ENCODE assay signal across 9 cellular contexts in the genomic region with DNA sequence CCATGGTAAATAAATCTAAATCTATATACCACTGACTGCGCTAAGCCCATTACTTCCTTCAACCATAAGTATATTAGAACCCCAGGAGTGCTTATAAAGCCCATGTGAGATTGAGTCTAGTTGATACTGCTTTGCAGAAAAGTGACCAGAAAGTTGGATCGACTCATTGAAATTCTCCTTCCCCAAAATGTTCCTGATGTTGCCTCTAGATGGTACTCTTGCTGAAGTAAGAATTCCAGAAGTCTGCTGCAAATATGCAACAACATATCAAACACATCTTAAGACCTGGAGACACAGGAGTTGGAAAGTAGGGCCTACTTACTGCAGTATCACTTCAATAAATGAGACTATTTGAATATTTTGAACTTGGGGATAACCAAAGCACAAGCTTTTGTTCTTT.
A peak's percentile ranks its signal among the peaks of the same experiment; 100 is the strongest.
DNase-seq lines count a peak whose midpoint lies in the region; ATAC-seq, FAIRE-seq and TF ChIP-seq lines count a peak whose summit lies in the region.
"Had no signal": no experiment of that assay in that cellular context is flagged by ENCODE, and none has a peak within 500 bp of the region (broad histone marks: within the 10 kb centered on the region; RNA-seq: fewer than 3 reads in every experiment).

No MANE protein-coding gene starts in this region.

- no peaks in the 10 kb centered on the region for H4K20me1 ChIP-seq in H1 (replicated peaks in 1 of 2; ENCODE audit: control insufficient read depth in 1 of 2, insufficient read depth in 2 of 2, low read length in 2 of 2)

- H3K23ac ChIP-seq in H1 (ENCODE audit: insufficient read length): no peak overlapping the region

- H3K36me3 ChIP-seq in H1 (ENCODE audit: control insufficient read depth in 2 of 4, insufficient read depth in 4 of 4, low read length in 3 of 4): no peaks in the 10 kb centered on the region

- H3K23me2 ChIP-seq in H1 (ENCODE audit: low read depth, low read length): no peaks in the 10 kb centered on the region

- H3K27me3 ChIP-seq in H1 (replicated peaks in 1 of 4; ENCODE audit: control insufficient read depth in 3 of 4, extremely low read depth in 1 of 4, insufficient read depth in 3 of 4, low read length in 3 of 4): no peaks in the 10 kb centered on the region

- no peaks in the 10 kb centered on the region for H3K36me3 Mint-ChIP-seq in neural crest cell (ENCODE audit: low read depth)

- H3K27ac ChIP-seq in H1 (ENCODE audit: low read depth, low read length): no peak overlapping the region

- H3K4me2 ChIP-seq in H1 (ENCODE audit: insufficient read depth in 1 of 2, low read depth in 2 of 2, low read length in 2 of 2): no peak overlapping the region

- no peaks in the 10 kb centered on the region for H3K9me3 Mint-ChIP-seq in neural crest cell

- H3K4me1 Mint-ChIP-seq in neural crest cell: no peaks in the 10 kb centered on the region

- no peak overlapping the region for H3K56ac ChIP-seq in H1 (replicated peaks; ENCODE audit: insufficient read length, low read depth, low read length)

- TF ChIP-seq POLR2A in H1 (IDR thresholded peaks at IDR 0.05; ENCODE audit: control extremely low read depth in 1 of 2, low read depth in 2 of 2, low read length in 2 of 2) (no peak), lower leg skin (IDR thresholded peaks at IDR 0.05) (no peak), GM18505 (IDR thresholded peaks at IDR 0.05; ENCODE audit: borderline replicate concordance, extremely low read depth, insufficient read depth, insufficient read length) (no peak)

- H2BK5ac ChIP-seq in H1 (ENCODE audit: low read depth, low read length): no peak overlapping the region

- no peak overlapping the region for H2AK5ac ChIP-seq in H1 (ENCODE audit: low read depth, low read length)

- no peak overlapping the region for H3K9ac ChIP-seq in H1 (replicated peaks in 1 of 4; ENCODE audit: extremely low read depth in 1 of 4, low read depth in 3 of 4, low read length in 3 of 4)

- TF ChIP-seq CTCF in H1 (IDR thresholded peaks at IDR 0.05; ENCODE audit: control extremely low read depth in 1 of 3, insufficient read depth in 1 of 3, low read depth in 1 of 3, low read length in 3 of 3) (peak in 2 of 3 experiments; percentile 51 to 55; a peak in 3 of 4 replicates), neural crest cell (conservative IDR thresholded peaks at IDR 0.05) (peak; percentile 60), lower leg skin (IDR thresholded peaks at IDR 0.05) (no peak)

- H2AFZ ChIP-seq in H1 (ENCODE audit: low read length): peak overlapping the region; percentile 17; the same call in 1 of the 2 replicates

- intact Hi-C loops in sciatic nerve (cut with DNase I): no loop called here
- intact Hi-C loops in lower leg skin (cut with DNase I; ENCODE audit: low total_unique reads): no loop called here

- H3K79me1 ChIP-seq in H1 (ENCODE audit: low read depth, low read length): no peaks in the 10 kb centered on the region

- peak; percentile 62 for FAIRE-seq in H1 (lab: Jason Lieb, UNC)

- H3K9me3 ChIP-seq in H1 (ENCODE audit: insufficient read depth in 2 of 2, low read depth in 1 of 2, low read length in 1 of 2): no peaks in the 10 kb centered on the region

- 0 out of 2 replicates have a peak overlapping the region, but pooled peaks have one; percentile 1 for H2BK20ac ChIP-seq in H1 (ENCODE audit: low read length)

- H2BK15ac ChIP-seq in H1 (ENCODE audit: low read length): no peak overlapping the region

- WGBS in H1 (ENCODE audit: extremely low coverage in 1 of 2, insufficient coverage in 1 of 2, insufficient read length in 1 of 2, insufficient replicate concordance in 2 of 2, low coverage in 1 of 2, low lambda C conversion rate in 2 of 2, missing lambda C conversion rate in 1 of 2), 2 experiments: 93% methylated on average over 2 of the region's 2 CpGs; no CpG with 5 or more reads in 1 of the 2 experiments
- WGBS in lower leg skin, 2 donors: 60 to 69% methylated on average over 2 of the region's 2 CpGs

- H3K4me3 ChIP-seq in H1 (ENCODE audit: extremely low read depth in 1 of 4, insufficient read depth in 2 of 4, low read depth in 3 of 4, low read length in 4 of 4) (no peak overlapping the region), lower leg skin (ENCODE audit: low read depth, poor library complexity, severe bottlenecking) (no peak overlapping the region)

- CTCF ChIA-PET in H1 (lab: Charles Lee; ENCODE audit: partially characterized antibody): interaction anchor here (0.6 to 1.8 kb wide), 15 partner anchors 73 to 436 kb away, joined by 3 to 7 read pairs (median 3); no protein-coding TSS in a partner anchor

- TF ChIP-seq EP300 in H1 (IDR thresholded peaks at IDR 0.05; ENCODE audit: borderline replicate concordance in 1 of 2, low read depth in 2 of 2, low read length in 2 of 2): no peak

- H3K79me2 ChIP-seq in H1 (ENCODE audit: control insufficient read depth in 1 of 2, insufficient read depth in 2 of 2, low read length in 2 of 2): no peaks in the 10 kb centered on the region

- H3K27ac Mint-ChIP-seq in neural crest cell (ENCODE audit: unreplicated experiment): no peak overlapping the region

- H3K4me1 ChIP-seq in H1 (replicated peaks in 1 of 4; ENCODE audit: control insufficient read depth in 3 of 4, insufficient read depth in 4 of 4, low read length in 3 of 4): no peaks in the 10 kb centered on the region

- TF ChIP-seq RAD21 in H1 (IDR thresholded peaks at IDR 0.05 in 1 of 2, conservative IDR thresholded peaks at IDR 0.05 in 1 of 2; ENCODE audit: low read depth in 2 of 2, low read length in 2 of 2): peak; percentile 73 to 83

- no peak overlapping the region for H4K5ac ChIP-seq in H1 (ENCODE audit: insufficient read length, low read depth, low read length)

- DNase-seq in DMS53 treated with DMSO at 0.1 percent for 48 hours (lab: John Stamatoyannopoulos, UW; ENCODE audit: unreplicated experiment) (peak; percentile 12), NCI-H69 (lab: John Stamatoyannopoulos, UW) (peak; percentile 32), H1 (ENCODE audit: low read depth in 1 of 2, low spot score in 2 of 2) (no peak), neural crest cell (ENCODE audit: low read depth, low spot score) (no peak), sciatic nerve (ENCODE audit: low spot score) (no peak), lower leg skin (ENCODE audit: low spot score in 2 of 2) (no peak)
- DNase-seq: left cardiac atrium had no signal

- H3K14ac ChIP-seq in H1 (ENCODE audit: insufficient read length): no peak overlapping the region

- H2BK12ac ChIP-seq in H1 (ENCODE audit: low read depth, low read length): no peak overlapping the region

- no peaks in the 10 kb centered on the region for H3K27me3 Mint-ChIP-seq in neural crest cell (ENCODE audit: low read depth)

- H2BK120ac ChIP-seq in H1 (replicated peaks; ENCODE audit: low read depth, low read length): no peak overlapping the region

- H3K18ac ChIP-seq in H1 (ENCODE audit: extremely low read depth, low read length): no peak overlapping the region

- H4K91ac ChIP-seq in H1 (replicated peaks; ENCODE audit: insufficient read length, low read length): no peak overlapping the region

- no peak overlapping the region for H3K4me3 Mint-ChIP-seq in neural crest cell

- H4K8ac ChIP-seq in H1 (ENCODE audit: extremely low read depth, insufficient read depth, low read length): no peak overlapping the region

- POLR2A ChIA-PET in H1 (lab: Charles Lee; ENCODE audit: partially characterized antibody): no interaction called here

- no peak overlapping the region for H3K4ac ChIP-seq in H1 (replicated peaks; ENCODE audit: insufficient read length, low read depth, low read length)

- no peak for ATAC-seq in HG02981 (IDR thresholded peaks at IDR 0.05; ENCODE audit: unreplicated experiment)
- no peak for ATAC-seq in sciatic nerve
- ATAC-seq in GM18505 (IDR thresholded peaks at IDR 0.05; ENCODE audit: unreplicated experiment): no peak
- ATAC-seq: left cardiac atrium had no signal

TF ChIP-seq in H1, 55 proteins besides CTCF, POLR2A, EP300 and RAD21:
- TF ChIP-seq, protein P1, sequence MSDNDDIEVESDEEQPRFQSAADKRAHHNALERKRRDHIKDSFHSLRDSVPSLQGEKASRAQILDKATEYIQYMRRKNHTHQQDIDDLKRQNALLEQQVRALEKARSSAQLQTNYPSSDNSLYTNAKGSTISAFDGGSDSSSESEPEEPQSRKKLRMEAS (IDR thresholded peaks at IDR 0.05): no peak

Comparison
In these comparisons a context has a peak if more than half of its experiments do, and no peak if none do; other contexts are left out.
1. DNase-seq: peak in DMS53 treated with DMSO at 0.1 percent for 48 hours (single experiment) and NCI-H69 (single experiment); none in H1 (0 of 2), neural crest cell (single experiment), sciatic nerve (single experiment) and lower leg skin (0 of 2).
2. CTCF ChIP-seq: peak in H1 (2 of 3) and neural crest cell (single experiment); none in lower leg skin (0 of 3).